In the genomic region with DNA sequence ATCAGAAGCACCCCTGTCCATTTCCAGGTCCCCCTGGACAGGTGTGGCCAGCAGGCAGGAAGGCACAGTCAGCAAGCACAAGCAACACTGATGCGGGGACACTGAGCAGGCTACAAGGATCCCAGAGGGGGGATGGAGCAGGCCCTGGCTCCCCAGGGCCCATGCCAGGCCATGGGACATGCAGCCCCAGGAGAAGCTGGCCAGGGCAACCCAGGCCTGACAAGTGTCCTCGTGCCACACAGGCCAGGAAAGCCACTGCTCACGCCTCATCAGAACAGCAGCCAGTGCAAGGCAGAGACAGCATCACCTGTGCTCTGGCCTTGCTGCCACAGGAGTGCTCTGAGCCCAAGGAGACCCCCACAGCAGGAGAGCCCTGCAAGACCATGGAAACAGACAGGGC, we compare ENCODE assay signal across 20 cellular contexts. TPM values are rescaled to one million over a fixed set of nuclear protein-coding genes. Genes with fewer than 3 reads are reported as not detected.
DNase-seq lines count a peak whose midpoint lies in the region; ATAC-seq and TF ChIP-seq lines count a peak whose summit lies in the region.
"Had no signal": no experiment of that assay in that cellular context is flagged by ENCODE, and none has a peak within 500 bp of the region (broad histone marks: within the 10 kb centered on the region; RNA-seq: fewer than 3 reads in every experiment).

No MANE protein-coding gene starts in this region.

- H3K4me1 Mint-ChIP-seq in activated naive CD4-positive, alpha-beta T cell treated with anti-CD3 and anti-CD28 coated beads for 36 hours (ENCODE audit: low read depth): no peaks in the 10 kb centered on the region
- H3K4me1 Mint-ChIP-seq: CD8-positive, alpha-beta memory T cell; IgD-negative memory B cell had no signal

- no peaks in the 10 kb centered on the region for H3K4me1 ChIP-seq in lung (ENCODE audit: control insufficient read depth in 2 of 2, insufficient read depth in 2 of 2, low read length in 2 of 2)
- H3K4me1 ChIP-seq: BLaER1 treated with 17β-estradiol and CSF1 and Interleukin-3, amounts not matched to agents 10 nM and 100 nM; Peyer's patch had no signal

- no peak for ATAC-seq in activated naive CD4-positive, alpha-beta T cell treated with anti-CD3 and anti-CD28 coated beads, Interleukin-2, amount 50 U/mL, for 72 hours
- ATAC-seq in lung (ENCODE audit: insufficient read depth, low FRiP score) (peak; percentile 6), GM19467 (IDR thresholded peaks at IDR 0.05; ENCODE audit: unreplicated experiment) (no peak), HG02970 (IDR thresholded peaks at IDR 0.05; ENCODE audit: low FRiP score, unreplicated experiment) (no peak)
- ATAC-seq: HCT116, Right ventricle myocardium inferior had no signal

- H3K27ac ChIP-seq in coronary artery (no peak overlapping the region), lung (ENCODE audit: low read depth in 1 of 2, low read length in 1 of 2) (no peak overlapping the region)
- H3K27ac ChIP-seq: BLaER1 treated with 17β-estradiol and CSF1 and Interleukin-3, amounts not matched to agents 10 nM and 100 nM; Peyer's patch had no signal

- peaks cover 0 to 28% of the 10 kb centered on the region in 2 donors for H3K9me3 ChIP-seq in lung (ENCODE audit: control insufficient read depth in 2 of 2, insufficient read depth in 1 of 2, low read length in 1 of 2)

- H3K4me3 ChIP-seq in coronary artery (no peak overlapping the region), lung (no peak overlapping the region)
- H3K4me3 ChIP-seq: BLaER1 treated with 17β-estradiol and CSF1 and Interleukin-3, amounts not matched to agents 10 nM and 100 nM; Peyer's patch had no signal

- peaks cover 3% of the 10 kb centered on the region for H3K27me3 Mint-ChIP-seq in activated naive CD4-positive, alpha-beta T cell treated with anti-CD3 and anti-CD28 coated beads for 36 hours (ENCODE audit: low read depth)
- H3K27me3 Mint-ChIP-seq: IgD-negative memory B cell had no signal

- WGBS in lung, 2 donors: 89 to 90% methylated on average over 3 of the region's 3 CpGs

- CTCF ChIA-PET in activated naive CD4-positive, alpha-beta T cell treated with anti-CD3 and anti-CD28 coated beads for 36 hours (lab: Charles Lee): no interaction called here

- no peak overlapping the region for H3K4me3 Mint-ChIP-seq in activated naive CD4-positive, alpha-beta T cell treated with anti-CD3 and anti-CD28 coated beads for 36 hours
- H3K4me3 Mint-ChIP-seq: CD8-positive, alpha-beta memory T cell had no signal

- intact Hi-C loops in activated naive CD4-positive, alpha-beta T cell treated with anti-CD3 and anti-CD28 coated beads for 36 hours (cut with micrococcal nuclease): no loop called here
- intact Hi-C loops in posterior vena cava (cut with DNase I): no loop called here

- TF ChIP-seq CTCF in coronary artery (IDR thresholded peaks at IDR 0.05) (no peak), lung (IDR thresholded peaks at IDR 0.05; ENCODE audit: control extremely low read depth, extremely low read depth) (no peak)

- no peaks in the 10 kb centered on the region for H3K36me3 ChIP-seq in lung (ENCODE audit: control insufficient read depth in 2 of 2, insufficient read depth in 2 of 2, low read length in 2 of 2)
- H3K36me3 ChIP-seq: Peyer's patch had no signal

- peaks cover 18% of the 10 kb centered on the region in 2 donors for H3K9me3 Mint-ChIP-seq in activated naive CD4-positive, alpha-beta T cell treated with anti-CD3 and anti-CD28 coated beads, Interleukin-2, amount 50 U/mL, for 72 hours
- peaks cover 25% of the 10 kb centered on the region for H3K9me3 Mint-ChIP-seq in activated naive CD4-positive, alpha-beta T cell treated with anti-CD3 and anti-CD28 coated beads for 36 hours

- no peak overlapping the region for H3K27ac Mint-ChIP-seq in activated naive CD4-positive, alpha-beta T cell treated with anti-CD3 and anti-CD28 coated beads, Interleukin-2, amount 50 U/mL, for 72 hours
- H3K27ac Mint-ChIP-seq in activated naive CD4-positive, alpha-beta T cell treated with anti-CD3 and anti-CD28 coated beads for 36 hours: no peak overlapping the region
- H3K27ac Mint-ChIP-seq: CD8-positive, alpha-beta memory T cell; IgD-negative memory B cell had no signal

- H3K36me3 Mint-ChIP-seq in activated naive CD4-positive, alpha-beta T cell treated with anti-CD3 and anti-CD28 coated beads, Interleukin-2, amount 50 U/mL, for 72 hours: peaks cover 23 to 62% of the 10 kb centered on the region in 2 donors
- peaks cover 1% of the 10 kb centered on the region for H3K36me3 Mint-ChIP-seq in activated naive CD4-positive, alpha-beta T cell treated with anti-CD3 and anti-CD28 coated beads for 36 hours (ENCODE audit: low read depth)
- H3K36me3 Mint-ChIP-seq: IgD-negative memory B cell had no signal

- H3K27me3 ChIP-seq in lung (ENCODE audit: control insufficient read depth, insufficient read depth): no peaks in the 10 kb centered on the region
- H3K27me3 ChIP-seq: BLaER1 treated with 17β-estradiol and CSF1 and Interleukin-3, amounts not matched to agents 10 nM and 100 nM; Peyer's patch had no signal

- DNase-seq in activated naive CD4-positive, alpha-beta T cell treated with anti-CD3 and anti-CD28 coated beads, Interleukin-2, amount 50 U/mL, for 72 hours (ENCODE audit: low spot score in 2 of 2): peak; percentile 1 to 25
- DNase-seq in activated naive CD4-positive, alpha-beta T cell treated with anti-CD3 and anti-CD28 coated beads for 36 hours: no peak
- peak; percentile 62 for DNase-seq in coronary artery (ENCODE audit: low spot score)
- no peak for DNase-seq in lung (ENCODE audit: low spot score)
- peak; percentile 59 for DNase-seq in posterior vena cava (ENCODE audit: low spot score)
- DNase-seq in NOMO-1 treated with dmso at 0.1 percent for 144 hours (lab: John Stamatoyannopoulos, UW; ENCODE audit: unreplicated experiment): no peak
- DNase-seq: GOT3, Karpas-422, NCI-H1417 treated with DMSO at 0.1 percent for 48 hours, NCI-H2029, NCI-H2171, NCI-H69 had no signal

RNA-seq across cellular contexts. Expression of a gene that starts 14.1 kb away (rescaled TPM):
- 1 to 10 TPM; 1.6 to 5.5 TPM for total RNA-seq in activated naive CD4-positive, alpha-beta T cell treated with anti-CD3 and anti-CD28 coated beads, Interleukin-2, amount 50 U/mL, for 72 hours
- total RNA-seq in activated naive CD4-positive, alpha-beta T cell treated with anti-CD3 and anti-CD28 coated beads for 36 hours: 1 to 10 TPM; 1.2 to 1.5 TPM
- 10 to 100 TPM; 23.2 to 62.5 TPM for total RNA-seq in lung
- 10 to 100 TPM; 24.6 to 28.5 TPM for polyA plus RNA-seq in lung
- 10 to 100 TPM; 69.5 to 83.1 TPM for total RNA-seq in posterior vena cava

Comparison
In these comparisons a context has a peak if more than half of its experiments do, and no peak if none do; other contexts are left out.
1. DNase-seq: peak in activated naive CD4-positive, alpha-beta T cell treated with anti-CD3 and anti-CD28 coated beads, Interleukin-2, amount 50 U/mL, for 72 hours (2 of 2), coronary artery (single experiment) and posterior vena cava (single experiment); none in activated naive CD4-positive, alpha-beta T cell treated with anti-CD3 and anti-CD28 coated beads for 36 hours (single experiment), lung (single experiment) and NOMO-1 treated with dmso at 0.1 percent for 144 hours (single experiment).